ENCODE assay signal across 11 cellular contexts in the genomic region with DNA sequence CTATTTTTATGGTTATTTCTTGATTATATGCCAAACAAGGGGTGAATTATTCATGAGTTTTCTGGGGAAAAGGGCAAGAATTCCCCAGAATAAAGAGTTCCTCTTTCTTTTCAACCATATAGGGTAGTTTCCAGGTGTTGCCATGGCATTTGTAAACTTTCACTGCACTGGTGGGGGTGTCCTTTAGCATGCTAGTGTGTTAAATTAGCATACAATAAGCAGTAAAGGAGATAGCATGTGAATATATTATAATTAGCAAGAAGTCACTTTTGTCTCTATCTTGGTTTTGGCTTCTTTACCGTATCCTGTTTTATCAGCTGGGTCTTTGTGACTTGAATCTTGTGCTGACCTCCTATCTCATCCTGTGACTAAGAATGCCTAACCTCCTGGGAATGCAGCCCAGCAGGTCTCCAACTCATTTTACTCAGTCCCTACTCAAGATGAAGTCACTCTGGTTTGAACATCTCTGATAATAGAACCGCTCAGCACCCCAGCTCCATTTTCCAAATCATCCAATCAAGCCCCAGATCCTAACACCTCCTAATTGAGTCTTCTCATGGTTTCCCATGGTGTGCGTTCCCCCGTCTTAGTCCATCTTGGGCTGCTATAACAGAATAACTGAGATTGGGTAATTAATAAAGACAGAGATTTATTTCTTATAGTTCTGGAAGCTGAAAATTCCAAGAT. TPM values are rescaled to one million over a fixed set of nuclear protein-coding genes. Genes with fewer than 3 reads are reported as not detected.
DNase-seq lines count a peak whose midpoint lies in the region; ATAC-seq and TF ChIP-seq lines count a peak whose summit lies in the region.
"Had no signal": no experiment of that assay in that cellular context is flagged by ENCODE, and none has a peak within 500 bp of the region (broad histone marks: within the 10 kb centered on the region; RNA-seq: fewer than 3 reads in every experiment).

No MANE protein-coding gene starts in this region.

- H3K4me1 Mint-ChIP-seq in Calu3 (ENCODE audit: low read depth, unreplicated experiment) = peaks cover 49% of the 10 kb centered on the region
- peaks cover 45% of the 10 kb centered on the region for H3K4me1 Mint-ChIP-seq in HFFc6 (ENCODE audit: low read depth)
- H3K4me1 Mint-ChIP-seq in T-cell = peaks cover 30 to 41% (median 40%) of the 10 kb centered on the region in 3 donors
- H3K4me1 Mint-ChIP-seq in activated T-helper 1 cell treated with anti-CD3 and anti-CD28 coated beads, Interleukin-12 subunit alpha, Interleukin-12 subunit beta, Interleukin-2, Interleukin-4 antibody, amounts not matched to agents 30 ng/mL and 10 ng/mL and 1 ng/mL, durations not matched to agents 14 hours and 24 hours and 36 hours (ENCODE audit: low read depth) = peaks cover 47% of the 10 kb centered on the region

- CTCF ChIA-PET in Calu3 (lab: Charles Lee) = no interaction called here
- CTCF ChIA-PET in T-cell (lab: Charles Lee) = no interaction called here

- in situ Hi-C loops in SK-MEL-5 (cut with HindIII; ENCODE audit: low pct_unique_long_range_greater_than_20kb, low sequenced_read_pairs) = no loop called here

- BruUV-seq in Calu3 (replicated peaks; lab: Mats Ljungman, UMichigan) = no TSS peak

- H3K4me3 Mint-ChIP-seq in Calu3 (ENCODE audit: low read depth, unreplicated experiment) (peak overlapping the region; percentile 97), HFFc6 (peak overlapping the region; percentile 60), T-cell (no peak overlapping the region)
- no peak overlapping the region for H3K4me3 Mint-ChIP-seq in activated T-helper 1 cell treated with anti-CD3 and anti-CD28 coated beads, Interleukin-12 subunit alpha, Interleukin-12 subunit beta, Interleukin-2, Interleukin-4 antibody, amounts not matched to agents 30 ng/mL and 10 ng/mL and 1 ng/mL, durations not matched to agents 14 hours and 24 hours and 36 hours

- TF ChIP-seq CTCF in Calu3 (IDR thresholded peaks at IDR 0.05; ENCODE audit: unreplicated experiment) (no peak), HFFc6 (IDR thresholded peaks at IDR 0.05) (no peak)

- intact Hi-C loops in Calu3 (cut with micrococcal nuclease; ENCODE audit: unreplicated experiment) = loop anchor here (5.0 to 10.0 kb wide), 3 partner anchors 103 to 265 kb away; a partner anchor contains a TSS
- intact Hi-C loops in activated T-helper 1 cell treated with anti-CD3 and anti-CD28 coated beads, Interleukin-12 subunit alpha, Interleukin-12 subunit beta, Interleukin-2, Interleukin-4 antibody, amounts not matched to agents 30 ng/mL and 10 ng/mL and 1 ng/mL, durations not matched to agents 14 hours and 24 hours and 36 hours (cut with micrococcal nuclease) = loop anchor here (2.0 to 10.0 kb wide), 6 partner anchors 15 to 1595 kb away; a partner anchor contains a TSS

- H3K9me3 Mint-ChIP-seq in Calu3 (ENCODE audit: low read depth, unreplicated experiment) = no peaks in the 10 kb centered on the region
- H3K9me3 Mint-ChIP-seq in HFFc6 = no peaks in the 10 kb centered on the region
- H3K9me3 Mint-ChIP-seq in T-cell = no peaks in the 10 kb centered on the region
- H3K9me3 Mint-ChIP-seq in activated T-helper 1 cell treated with anti-CD3 and anti-CD28 coated beads, Interleukin-12 subunit alpha, Interleukin-12 subunit beta, Interleukin-2, Interleukin-4 antibody, amounts not matched to agents 30 ng/mL and 10 ng/mL and 1 ng/mL, durations not matched to agents 14 hours and 24 hours and 36 hours = no peaks in the 10 kb centered on the region
- H3K9me3 Mint-ChIP-seq: activated naive CD4-positive, alpha-beta T cell treated with anti-CD3 and anti-CD28 coated beads, Interleukin-2, amount 50 U/mL, for 72 hours had no signal

- DNase-seq in Calu3 = peak; percentile 76
- DNase-seq in HFFc6 = peak; percentile 79
- DNase-seq in SK-MEL-5 (ENCODE audit: low read depth, low spot score) = peak; percentile 44
- peak; percentile 44 for DNase-seq in iPS DF 4.7 (ENCODE audit: extremely low read depth, low spot score)
- DNase-seq in NCI-H2029 treated with DMSO at 0.1 percent for 48 hours (lab: John Stamatoyannopoulos, UW) = no peak
- DNase-seq in T-cell = no peak
- no peak for DNase-seq in activated T-helper 1 cell treated with anti-CD3 and anti-CD28 coated beads, Interleukin-12 subunit alpha, Interleukin-12 subunit beta, Interleukin-2, Interleukin-4 antibody, amounts not matched to agents 30 ng/mL and 10 ng/mL and 1 ng/mL, durations not matched to agents 14 hours and 24 hours and 36 hours (ENCODE audit: low spot score)
- DNase-seq: naive thymus-derived CD4-positive, alpha-beta T cell; NCI-H510A had no signal

- H3K27ac Mint-ChIP-seq in Calu3 (ENCODE audit: unreplicated experiment) (peak overlapping the region; percentile 89), HFFc6 (peak overlapping the region; percentile 86), T-cell (no peak overlapping the region)
- no peak overlapping the region for H3K27ac Mint-ChIP-seq in activated T-helper 1 cell treated with anti-CD3 and anti-CD28 coated beads, Interleukin-12 subunit alpha, Interleukin-12 subunit beta, Interleukin-2, Interleukin-4 antibody, amounts not matched to agents 30 ng/mL and 10 ng/mL and 1 ng/mL, durations not matched to agents 14 hours and 24 hours and 36 hours
- H3K27ac Mint-ChIP-seq: activated naive CD4-positive, alpha-beta T cell treated with anti-CD3 and anti-CD28 coated beads, Interleukin-2, amount 50 U/mL, for 72 hours had no signal

- H3K36me3 Mint-ChIP-seq in Calu3 (ENCODE audit: insufficient read depth, unreplicated experiment) = peaks cover 55% of the 10 kb centered on the region
- H3K36me3 Mint-ChIP-seq in HFFc6 (ENCODE audit: low read depth) = peaks cover 5% of the 10 kb centered on the region; the same call in 1 of the 2 replicates
- H3K36me3 Mint-ChIP-seq in T-cell = peaks cover 3% of the 10 kb centered on the region
- H3K36me3 Mint-ChIP-seq in activated T-helper 1 cell treated with anti-CD3 and anti-CD28 coated beads, Interleukin-12 subunit alpha, Interleukin-12 subunit beta, Interleukin-2, Interleukin-4 antibody, amounts not matched to agents 30 ng/mL and 10 ng/mL and 1 ng/mL, durations not matched to agents 14 hours and 24 hours and 36 hours (ENCODE audit: low read depth) = peaks cover 13% of the 10 kb centered on the region

- H3K27me3 Mint-ChIP-seq in Calu3 (ENCODE audit: unreplicated experiment) = no peaks in the 10 kb centered on the region
- H3K27me3 Mint-ChIP-seq in HFFc6 (ENCODE audit: insufficient read depth) = no peaks in the 10 kb centered on the region; the same call in 1 of the 2 replicates
- H3K27me3 Mint-ChIP-seq in T-cell = no peaks in the 10 kb centered on the region
- peaks cover 2% of the 10 kb centered on the region for H3K27me3 Mint-ChIP-seq in activated T-helper 1 cell treated with anti-CD3 and anti-CD28 coated beads, Interleukin-12 subunit alpha, Interleukin-12 subunit beta, Interleukin-2, Interleukin-4 antibody, amounts not matched to agents 30 ng/mL and 10 ng/mL and 1 ng/mL, durations not matched to agents 14 hours and 24 hours and 36 hours (ENCODE audit: insufficient read depth)
- H3K27me3 Mint-ChIP-seq: naive thymus-derived CD4-positive, alpha-beta T cell had no signal

- ATAC-seq in GM18870 (IDR thresholded peaks at IDR 0.05; ENCODE audit: unreplicated experiment) (no peak), T-cell (replicated peaks in 1 of 4) (no peak)
- ATAC-seq: activated naive CD4-positive, alpha-beta T cell treated with anti-CD3 and anti-CD28 coated beads, Interleukin-2, amount 50 U/mL, for 72 hours; naive thymus-derived CD4-positive, alpha-beta T cell had no signal

- POLR2A ChIA-PET in T-cell (lab: Charles Lee) = no interaction called here

RNA-seq across cellular contexts. Expression of a gene that starts 3.4 kb away (rescaled TPM):
- 200 and 210 TPM in 2 replicates for total RNA-seq in Calu3 (2022)
- total RNA-seq in HFFc6 (2021; fragmentation: NEBNext Ultra II Directional; extraction: Animal tissue kit (Norgen Biotek cat#: 25700)) = 100 to 1,000 TPM; 144 to 189 (median 180) TPM
- total RNA-seq in SK-MEL-5 (2014; rRNA removed; shearing (Covaris generic)) = 176 and 191 TPM in 2 replicates
- 154 and 162 TPM in 2 replicates for polyA plus RNA-seq in SK-MEL-5 (2015; cell fraction: cytosol; rRNA removed)
- 20.6 and 44.9 TPM in 2 replicates for polyA plus RNA-seq in SK-MEL-5 (2015; cell fraction: nucleus; rRNA removed)
- 10 to 100 TPM; 64.1 to 85.9 (median 70.3) TPM for total RNA-seq in T-cell
- 139 and 140 TPM in 2 replicates for total RNA-seq in activated T-helper 1 cell treated with anti-CD3 and anti-CD28 coated beads, Interleukin-12 subunit alpha, Interleukin-12 subunit beta, Interleukin-2, Interleukin-4 antibody, amounts not matched to agents 30 ng/mL and 10 ng/mL and 1 ng/mL, durations not matched to agents 14 hours and 24 hours and 36 hours

RNA-seq across cellular contexts. Expression of a gene that starts 53.2 kb away (rescaled TPM):
- total RNA-seq in Calu3 (2022) (142 and 167 TPM in 2 replicates), T-cell (100 to 1,000 TPM in 3 of 5 donors, 10 to 100 TPM in 2; 81.5 to 126 (median 100) TPM)
- total RNA-seq in HFFc6 (2021; fragmentation: NEBNext Ultra II Directional; extraction: Animal tissue kit (Norgen Biotek cat#: 25700)) = 10 to 100 TPM; 69.6 to 85.9 (median 75.0) TPM
- 174 and 200 TPM in 2 replicates for total RNA-seq in SK-MEL-5 (2014; rRNA removed; shearing (Covaris generic))
- polyA plus RNA-seq in SK-MEL-5 (2015; cell fraction: cytosol; rRNA removed) = 104 and 144 TPM in 2 replicates
- 211 and 261 TPM in 2 replicates for polyA plus RNA-seq in SK-MEL-5 (2015; cell fraction: nucleus; rRNA removed)
- total RNA-seq in activated T-helper 1 cell treated with anti-CD3 and anti-CD28 coated beads, Interleukin-12 subunit alpha, Interleukin-12 subunit beta, Interleukin-2, Interleukin-4 antibody, amounts not matched to agents 30 ng/mL and 10 ng/mL and 1 ng/mL, durations not matched to agents 14 hours and 24 hours and 36 hours = 122 TPM in 2 replicates

RNA-seq across cellular contexts. Expression of a gene that starts 53.5 kb away (rescaled TPM):
- total RNA-seq in Calu3 (2022) (147 and 152 TPM in 2 replicates), T-cell (100 to 1,000 TPM; 109 to 134 (median 123) TPM)
- total RNA-seq in HFFc6 (2021; fragmentation: NEBNext Ultra II Directional; extraction: Animal tissue kit (Norgen Biotek cat#: 25700)) = 100 to 1,000 TPM; 108 to 122 (median 112) TPM
- 72.6 and 89.6 TPM in 2 replicates for total RNA-seq in SK-MEL-5 (2014; rRNA removed; shearing (Covaris generic))
- polyA plus RNA-seq in SK-MEL-5 (2015; cell fraction: cytosol; rRNA removed) = 145 and 160 TPM in 2 replicates
- polyA plus RNA-seq in SK-MEL-5 (2015; cell fraction: nucleus; rRNA removed) = 34.8 and 35.7 TPM in 2 replicates
- total RNA-seq in activated T-helper 1 cell treated with anti-CD3 and anti-CD28 coated beads, Interleukin-12 subunit alpha, Interleukin-12 subunit beta, Interleukin-2, Interleukin-4 antibody, amounts not matched to agents 30 ng/mL and 10 ng/mL and 1 ng/mL, durations not matched to agents 14 hours and 24 hours and 36 hours = 96.0 and 102 TPM in 2 replicates

Comparison
In these comparisons a context has a peak if more than half of its experiments do, and no peak if none do; other contexts are left out.
1. DNase-seq: peak in Calu3 (single experiment), HFFc6 (single experiment), SK-MEL-5 (single experiment) and iPS DF 4.7 (single experiment); none in NCI-H2029 treated with DMSO at 0.1 percent for 48 hours (single experiment), T-cell (0 of 34) and activated T-helper 1 cell treated with anti-CD3 and anti-CD28 coated beads, Interleukin-12 subunit alpha, Interleukin-12 subunit beta, Interleukin-2, Interleukin-4 antibody, amounts not matched to agents 30 ng/mL and 10 ng/mL and 1 ng/mL, durations not matched to agents 14 hours and 24 hours and 36 hours (single experiment).
2. H3K27ac Mint-ChIP-seq: peak in Calu3 (single experiment) and HFFc6 (single experiment); none in T-cell (0 of 2) and activated T-helper 1 cell treated with anti-CD3 and anti-CD28 coated beads, Interleukin-12 subunit alpha, Interleukin-12 subunit beta, Interleukin-2, Interleukin-4 antibody, amounts not matched to agents 30 ng/mL and 10 ng/mL and 1 ng/mL, durations not matched to agents 14 hours and 24 hours and 36 hours (single experiment).
3. H3K4me3 Mint-ChIP-seq: peak in Calu3 (single experiment) and HFFc6 (single experiment); none in T-cell (0 of 3) and activated T-helper 1 cell treated with anti-CD3 and anti-CD28 coated beads, Interleukin-12 subunit alpha, Interleukin-12 subunit beta, Interleukin-2, Interleukin-4 antibody, amounts not matched to agents 30 ng/mL and 10 ng/mL and 1 ng/mL, durations not matched to agents 14 hours and 24 hours and 36 hours (single experiment).